Comparison of ENCODE assay signal across 18 cellular contexts in the genomic region with DNA sequence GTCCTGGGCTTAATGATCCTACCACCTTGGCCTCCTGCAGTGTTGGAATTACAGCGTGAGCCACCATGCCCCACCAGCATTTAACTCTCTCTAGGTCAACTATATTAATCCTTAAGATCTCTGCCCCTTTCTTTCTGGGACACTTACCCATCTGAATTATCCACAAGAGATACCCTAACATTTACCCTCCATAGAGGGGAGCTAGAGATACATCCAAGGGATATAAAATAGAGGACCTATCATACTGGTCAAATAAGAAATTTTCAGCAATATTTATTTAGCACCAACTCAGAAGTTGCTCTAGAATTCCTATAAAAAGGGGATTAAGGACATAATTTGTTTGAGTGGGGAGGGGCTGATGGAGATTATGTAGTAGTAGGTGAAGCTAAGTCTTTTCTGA.
DNase-seq lines count a peak whose midpoint lies in the region; ATAC-seq, FAIRE-seq and TF ChIP-seq lines count a peak whose summit lies in the region.
"Had no signal": no experiment of that assay in that cellular context is flagged by ENCODE, and none has a peak within 500 bp of the region (broad histone marks: within the 10 kb centered on the region; RNA-seq: fewer than 3 reads in every experiment).

No MANE protein-coding gene starts in this region.

- in situ Hi-C loops in HepG2 (cut with HindIII; ENCODE audit: extremely low pct_ligation_motif_present, low pct_unique_long_range_greater_than_20kb), result loop anchor here (25.0 kb wide), 1 partner anchor 373 kb away; no protein-coding TSS in a partner anchor

- CTCF ChIA-PET in HepG2 (lab: Yijun Ruan, JAX; ENCODE audit: low intra/inter-chr PET ratio, low total read pairs), result no interaction called here

- TF ChIP-seq POLR2A in HepG2 (IDR thresholded peaks at IDR 0.05; ENCODE audit: insufficient read depth in 1 of 2, low read depth in 2 of 2, low read length in 2 of 2), result no peak

- no peak overlapping the region for H3K4me3 ChIP-seq in liver (ENCODE audit: low read depth in 1 of 3, low read length in 3 of 3)
- H3K4me3 ChIP-seq in HepG2 (replicated peaks in 1 of 3; ENCODE audit: insufficient read depth in 1 of 3, low read depth in 2 of 3, low read length in 3 of 3), result no peak overlapping the region
- no peak overlapping the region for H3K4me3 ChIP-seq in endodermal cell (ENCODE audit: low read length)
- H3K4me3 ChIP-seq in kidney (ENCODE audit: low read length in 2 of 2), result no peak overlapping the region
- H3K4me3 ChIP-seq: hepatocyte had no signal

- 61% methylated on average over 1 of the region's 1 CpG for WGBS in liver
- WGBS in HepG2 (ENCODE audit: low lambda C conversion rate), result 4% methylated on average over 1 of the region's 1 CpG
- WGBS in endodermal cell (ENCODE audit: insufficient coverage in 1 of 2, insufficient read length in 1 of 2), 2 experiments, result 61% methylated on average over 1 of the region's 1 CpG; no CpG with 5 or more reads in 1 of the 2 experiments

- H3K9me3 ChIP-seq in liver (ENCODE audit: control insufficient read depth in 4 of 4, low read length in 3 of 4) (no peaks in the 10 kb centered on the region), HepG2 (ENCODE audit: low read length) (no peaks in the 10 kb centered on the region), endodermal cell (ENCODE audit: control insufficient read depth, low read length) (no peaks in the 10 kb centered on the region), kidney (ENCODE audit: control insufficient read depth in 1 of 2, low read length in 2 of 2) (no peaks in the 10 kb centered on the region)

- TF ChIP-seq CTCF in liver (IDR thresholded peaks at IDR 0.05; ENCODE audit: low read depth, low read length, missing input control) (peak; percentile 34), HepG2 (CRISPR knock-in tag; IDR thresholded peaks at IDR 0.05) (no peak), endodermal cell (conservative IDR thresholded peaks at IDR 0.05) (peak; percentile 41), kidney (IDR thresholded peaks at IDR 0.05; ENCODE audit: borderline replicate concordance, extremely low read depth, insufficient read depth) (no peak)

- H3K4me1 ChIP-seq in liver (ENCODE audit: control insufficient read depth in 4 of 4, insufficient read depth in 4 of 4, low read length in 3 of 4) (peaks cover 0 to under 1% (median 0%) of the 10 kb centered on the region in 4 donors), HepG2 (ENCODE audit: insufficient read depth, low read length) (0 out of 2 replicates have a peak, but pooled peaks cover 10% of the 10 kb centered on the region), endodermal cell (ENCODE audit: control insufficient read depth, insufficient read depth, low read length) (no peaks in the 10 kb centered on the region), kidney (ENCODE audit: control insufficient read depth in 1 of 2, insufficient read depth in 1 of 2, low read depth in 1 of 2, low read length in 2 of 2) (no peaks in the 10 kb centered on the region)

- H3K27me3 ChIP-seq in liver (ENCODE audit: control insufficient read depth in 4 of 4, insufficient read depth in 4 of 4, low read length in 3 of 4) (no peaks in the 10 kb centered on the region), HepG2 (ENCODE audit: control insufficient read depth in 1 of 2, insufficient read depth in 2 of 2, low read length in 2 of 2) (no peaks in the 10 kb centered on the region), endodermal cell (ENCODE audit: control insufficient read depth, insufficient read depth, low read length, poor library complexity, severe bottlenecking) (peaks cover 14% of the 10 kb centered on the region)

- H3K9ac ChIP-seq in liver (ENCODE audit: low read depth in 1 of 2, low read length in 2 of 2), result no peak overlapping the region
- H3K9ac ChIP-seq in HepG2 (ENCODE audit: insufficient read depth, low read depth, low read length), result no peak overlapping the region
- no peak overlapping the region for H3K9ac ChIP-seq in endodermal cell (ENCODE audit: extremely low read depth, low read length, poor library complexity, severe bottlenecking)
- H3K9ac ChIP-seq in kidney (ENCODE audit: low read length in 2 of 2), result no peak overlapping the region
- H3K9ac ChIP-seq: KMS-11 had no signal

- POLR2A ChIA-PET in HepG2 (lab: Yijun Ruan, JAX), result no interaction called here

- H3K27ac Mint-ChIP-seq in endodermal cell, result no peak overlapping the region
- H3K27ac Mint-ChIP-seq: brain had no signal

- TF ChIP-seq RAD21 in liver (IDR thresholded peaks at IDR 0.05) (peak; percentile 65 to 70), HepG2 (CRISPR knock-in tag; IDR thresholded peaks at IDR 0.05) (no peak)

- no peak for DNase-seq in HepG2 (ENCODE audit: low spot score)
- DNase-seq in NOMO-1 treated with DMSO at 0.1 percent for 48 hours (lab: John Stamatoyannopoulos, UW; ENCODE audit: unreplicated experiment), result peak; percentile 28
- DNase-seq in endodermal cell, result no peak
- no peak for DNase-seq in stimulated activated CD4-positive, alpha-beta T cell treated with anti-CD3 and anti-CD28 coated beads, Interleukin-12 subunit alpha, Interleukin-12 subunit beta, amount 100 ng/mL, for 4 hours
- no peak for DNase-seq in kidney
- DNase-seq in kidney glomerular epithelial cell (lab: John Stamatoyannopoulos, UW), result no peak
- no peak for DNase-seq in DMS153 (lab: John Stamatoyannopoulos, UW)
- DNase-seq: activated CD8-positive, alpha-beta memory T cell treated with anti-CD3 and anti-CD28 coated beads for 24 hours; activated effector memory CD4-positive, alpha-beta T cell treated with anti-CD3 and anti-CD28 coated beads, Interleukin-2, amount 50 U/mL, for 16 hours; NCI-H187; NCI-H510A treated with DMSO at 0.1 percent for 48 hours; SW 1271 had no signal

- no TSS peak for BruUV-seq in HepG2 (replicated peaks; lab: Mats Ljungman, UMichigan)

- ATAC-seq in HepG2, result no peak

- no peaks in the 10 kb centered on the region for H3K9me3 Mint-ChIP-seq in endodermal cell
- H3K9me3 Mint-ChIP-seq: brain had no signal

- TF ChIP-seq EP300 in HepG2 (IDR thresholded peaks at IDR 0.05; ENCODE audit: low read depth in 2 of 2, low read length in 2 of 2), result no peak
- no peak for TF ChIP-seq EP300 in HepG2 (CRISPR knock-in tag; IDR thresholded peaks at IDR 0.05; ENCODE audit: borderline replicate concordance)

- H3K4me3 Mint-ChIP-seq in endodermal cell, result no peak overlapping the region
- H3K4me3 Mint-ChIP-seq: brain had no signal

- H4K20me1 ChIP-seq in HepG2 (ENCODE audit: insufficient read depth, low read length), result no peaks in the 10 kb centered on the region

- H3K36me3 ChIP-seq in liver (ENCODE audit: control insufficient read depth in 4 of 4, insufficient read depth in 3 of 4, low read depth in 1 of 4, low read length in 3 of 4), result no peaks in the 10 kb centered on the region
- H3K36me3 ChIP-seq in HepG2 (replicated peaks in 1 of 2; ENCODE audit: control insufficient read depth in 1 of 2, insufficient read depth in 2 of 2, low read length in 2 of 2), result no peaks in the 10 kb centered on the region
- no peaks in the 10 kb centered on the region for H3K36me3 ChIP-seq in endodermal cell (ENCODE audit: control insufficient read depth, insufficient read depth, low read length)
- no peaks in the 10 kb centered on the region for H3K36me3 ChIP-seq in kidney (ENCODE audit: control insufficient read depth in 1 of 2, insufficient read depth in 2 of 2, low read length in 2 of 2)

- no peak overlapping the region for H3K4me2 ChIP-seq in HepG2 (ENCODE audit: low read depth, low read length)
- H3K4me2 ChIP-seq: hepatocyte, KMS-11 had no signal

- H3K36me3 Mint-ChIP-seq in endodermal cell (ENCODE audit: low read depth), result no peaks in the 10 kb centered on the region
- H3K36me3 Mint-ChIP-seq: brain had no signal

- no peak overlapping the region for H2AFZ ChIP-seq in HepG2 (ENCODE audit: low read length)
- H2AFZ ChIP-seq: hepatocyte had no signal

- H3K27ac ChIP-seq in liver (ENCODE audit: low read depth in 1 of 2, low read length in 2 of 2), result no peak overlapping the region
- H3K27ac ChIP-seq in HepG2 (ENCODE audit: extremely low read length, insufficient read depth, low read length), result no peak overlapping the region
- H3K27ac ChIP-seq in endodermal cell (ENCODE audit: low read depth, low read length), result no peak overlapping the region
- H3K27ac ChIP-seq in kidney (ENCODE audit: low read depth in 2 of 2, low read length in 2 of 2), result no peak overlapping the region
- H3K27ac ChIP-seq: hepatocyte, KMS-11 had no signal

- FAIRE-seq in HepG2 (lab: Jason Lieb, UNC), result no peak
- FAIRE-seq in kidney (lab: Jason Lieb, UNC), result no peak
- FAIRE-seq: GM18507, urothelium cell line had no signal

- H3K27me3 Mint-ChIP-seq in endodermal cell (ENCODE audit: insufficient read depth), result peaks cover 6% of the 10 kb centered on the region
- H3K27me3 Mint-ChIP-seq: brain had no signal

- intact Hi-C loops in HepG2 (cut with micrococcal nuclease; ENCODE audit: unreplicated experiment) (no loop called here), kidney (cut with DNase I) (no loop called here)

- no peaks in the 10 kb centered on the region for H3K79me2 ChIP-seq in HepG2 (ENCODE audit: insufficient read depth, low read length)
- H3K79me2 ChIP-seq: hepatocyte had no signal

- peaks cover 2% of the 10 kb centered on the region for H3K4me1 Mint-ChIP-seq in endodermal cell

TF ChIP-seq in HepG2, 621 proteins besides CTCF, POLR2A, EP300 and RAD21:
- no peak for TF ChIP-seq ARNT (IDR thresholded peaks at IDR 0.05)
- no peak for TF ChIP-seq RFX1 (IDR thresholded peaks at IDR 0.05)
- TF ChIP-seq POLR2G (IDR thresholded peaks at IDR 0.05; ENCODE audit: low read depth, low read length), result no peak
- no peak for TF ChIP-seq ZNF367 (CRISPR knock-in tag; IDR thresholded peaks at IDR 0.05; ENCODE audit: borderline replicate concordance)
- TF ChIP-seq, protein P1, sequence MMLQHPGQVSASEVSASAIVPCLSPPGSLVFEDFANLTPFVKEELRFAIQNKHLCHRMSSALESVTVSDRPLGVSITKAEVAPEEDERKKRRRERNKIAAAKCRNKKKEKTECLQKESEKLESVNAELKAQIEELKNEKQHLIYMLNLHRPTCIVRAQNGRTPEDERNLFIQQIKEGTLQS (CRISPR knock-in tag; IDR thresholded peaks at IDR 0.05), result no peak
- no peak for TF ChIP-seq SMARCC2 (IDR thresholded peaks at IDR 0.05)
- TF ChIP-seq ZNF34 (CRISPR knock-in tag; IDR thresholded peaks at IDR 0.05; ENCODE audit: borderline replicate concordance), result no peak
- no peak for TF ChIP-seq NFYB (CRISPR knock-in tag; IDR thresholded peaks at IDR 0.05)
- TF ChIP-seq KLF12 (CRISPR knock-in tag; IDR thresholded peaks at IDR 0.05; ENCODE audit: borderline replicate concordance), result no peak
- TF ChIP-seq NR2C2 (CRISPR knock-in tag; IDR thresholded peaks at IDR 0.05; ENCODE audit: borderline replicate concordance), result no peak

Comparison
In these comparisons a context has a peak if more than half of its experiments do, and no peak if none do; other contexts are left out.
1. CTCF ChIP-seq: peak in liver (single experiment) and endodermal cell (single experiment); none in HepG2 (single experiment) and kidney (single experiment).